15 cellular contexts compared by ENCODE assay signal in genomic region chr10:131584286-131584685, GRCh38.
DNase-seq lines count a peak whose midpoint lies in the region; ATAC-seq and TF ChIP-seq lines count a peak whose summit lies in the region.
"Had no signal": no experiment of that assay in that cellular context is flagged by ENCODE, and none has a peak within 500 bp of the region (broad histone marks: within the 10 kb centered on the region; RNA-seq: fewer than 3 reads in every experiment).

No MANE protein-coding gene starts in this region.

- peaks cover 0 to 18% (median 0%) of the 10 kb centered on the region in 4 donors for H3K27me3 ChIP-seq in esophagus muscularis mucosa
- H3K27me3 ChIP-seq: BLaER1 had no signal

- no peaks in the 10 kb centered on the region for H3K9me3 ChIP-seq in esophagus muscularis mucosa
- H3K9me3 ChIP-seq: BLaER1 had no signal

- TF ChIP-seq CTCF in esophagus muscularis mucosa (IDR thresholded peaks at IDR 0.05), result no peak

- 87% methylated on average over 11 of the region's 12 CpGs for WGBS in esophagus muscularis mucosa

- no peaks in the 10 kb centered on the region for H3K4me1 Mint-ChIP-seq in T-cell

- H3K9me3 Mint-ChIP-seq in T-cell, result no peaks in the 10 kb centered on the region

- no peak overlapping the region for H3K27ac ChIP-seq in esophagus muscularis mucosa (replicated peaks in 1 of 4)
- H3K27ac ChIP-seq: 22Rv1, BLaER1, GM23248 had no signal

- no peak overlapping the region for H3K27ac Mint-ChIP-seq in T-cell
- H3K27ac Mint-ChIP-seq: CD4-positive, CD25-positive, alpha-beta regulatory T cell had no signal

- CTCF ChIA-PET in T-cell (lab: Charles Lee), result no interaction called here

- no peaks in the 10 kb centered on the region for H3K36me3 Mint-ChIP-seq in T-cell
- H3K36me3 Mint-ChIP-seq: CD4-positive, CD25-positive, alpha-beta regulatory T cell had no signal

- TF ChIP-seq EP300 in esophagus muscularis mucosa (IDR thresholded peaks at IDR 0.05), result no peak

- no peaks in the 10 kb centered on the region for H3K4me1 ChIP-seq in esophagus muscularis mucosa

- DNase-seq in NCI-H748 (lab: John Stamatoyannopoulos, UW; ENCODE audit: unreplicated experiment), result peak; percentile 47
- DNase-seq in NCI-H748 treated with DMSO at 0.1 percent for 48 hours (lab: John Stamatoyannopoulos, UW), result no peak
- peak; percentile 1 for DNase-seq in Ammon's horn (ENCODE audit: low spot score)
- DNase-seq in esophagus muscularis mucosa (ENCODE audit: extremely low spot score), result peak; percentile 62
- DNase-seq in posterior vena cava (ENCODE audit: low spot score), result peak; percentile 58
- no peak for DNase-seq in T-cell
- no peak for DNase-seq in ureter (ENCODE audit: low spot score)
- DNase-seq: CD4-positive, CD25-positive, alpha-beta regulatory T cell; DMS53; GF-D8; GM23248 had no signal

- TF ChIP-seq POLR2A in esophagus muscularis mucosa (IDR thresholded peaks at IDR 0.05; ENCODE audit: low read depth), result no peak

- no peaks in the 10 kb centered on the region for H3K36me3 ChIP-seq in esophagus muscularis mucosa
- H3K36me3 ChIP-seq: BLaER1 had no signal

- H3K27me3 Mint-ChIP-seq in T-cell, result peaks cover 6 to 13% of the 10 kb centered on the region in 2 donors

- POLR2A ChIA-PET in T-cell (lab: Charles Lee), result no interaction called here

- ATAC-seq in T-cell (replicated peaks in 1 of 4) (no peak), GM21423 (IDR thresholded peaks at IDR 0.05; ENCODE audit: unreplicated experiment) (no peak)
- ATAC-seq: HCT116 had no signal

- intact Hi-C loops in esophagus muscularis mucosa (cut with DNase I), result no loop called here
- intact Hi-C loops in posterior vena cava (cut with DNase I), result no loop called here

- H3K4me3 ChIP-seq in esophagus muscularis mucosa, result no peak overlapping the region
- H3K4me3 ChIP-seq: BLaER1, GM23248 had no signal

- no peak overlapping the region for H3K4me3 Mint-ChIP-seq in T-cell
- H3K4me3 Mint-ChIP-seq: CD4-positive, CD25-positive, alpha-beta regulatory T cell had no signal

Comparison
In these comparisons a context has a peak if more than half of its experiments do, and no peak if none do; other contexts are left out.
1. DNase-seq: peak in NCI-H748 (single experiment), Ammon's horn (single experiment), esophagus muscularis mucosa (single experiment) and posterior vena cava (single experiment); none in NCI-H748 treated with DMSO at 0.1 percent for 48 hours (single experiment), T-cell (0 of 34) and ureter (single experiment).